8 cellular contexts compared by ENCODE assay signal in the genomic region with DNA sequence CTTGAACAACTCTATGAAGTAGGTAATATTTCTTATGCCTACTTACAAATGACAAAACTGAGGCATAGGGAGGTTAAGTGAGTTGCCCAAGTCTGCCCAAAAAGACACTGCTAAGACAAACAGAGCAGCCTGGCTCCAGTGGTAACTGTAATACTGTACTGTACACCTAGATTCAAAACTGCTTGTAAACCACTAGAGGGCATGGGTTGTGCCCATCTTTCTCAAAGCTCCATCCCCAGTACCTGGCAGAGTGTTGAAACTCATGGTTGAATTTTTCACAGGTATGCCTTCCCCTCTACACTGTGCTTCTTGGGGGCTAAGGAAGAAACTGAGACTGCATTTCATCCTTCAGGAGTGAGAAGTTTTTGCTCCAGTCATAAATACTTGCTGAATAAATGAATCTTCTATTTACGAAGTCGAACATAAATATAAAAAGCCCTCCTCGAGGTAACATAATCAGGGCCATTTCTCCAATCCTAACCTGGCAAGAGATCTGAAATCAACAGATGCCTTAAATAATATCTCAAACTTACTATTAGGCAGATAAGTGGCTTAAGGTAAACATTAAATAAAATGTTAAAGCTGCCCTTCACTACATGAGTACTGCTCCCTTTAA. TPM values are rescaled to one million over a fixed set of nuclear protein-coding genes. Genes with fewer than 3 reads are reported as not detected.
DNase-seq lines count a peak whose midpoint lies in the region; ATAC-seq and TF ChIP-seq lines count a peak whose summit lies in the region.

No MANE protein-coding gene starts in this region.

- no peaks in the 10 kb centered on the region for H3K9me3 ChIP-seq in mucosa of stomach (ENCODE audit: control insufficient read depth, low read length)
- H3K9me3 ChIP-seq in upper lobe of right lung, result no peaks in the 10 kb centered on the region

- ATAC-seq in HG03060 (IDR thresholded peaks at IDR 0.05; ENCODE audit: low read depth, unreplicated experiment) (peak; percentile 37), upper lobe of right lung (peak; percentile 67)
- peak; percentile 53 to 58 for ATAC-seq in activated CD4-positive, CD25-positive, alpha-beta regulatory T cell treated with anti-CD3 and anti-CD28 coated beads, Interleukin-2, amount 50 U/mL, for 24 hours

- H3K4me3 ChIP-seq in mucosa of stomach (ENCODE audit: low read length), result no peak overlapping the region
- H3K4me3 ChIP-seq in upper lobe of right lung, result peak overlapping the region; percentile 72

- TF ChIP-seq CTCF in upper lobe of right lung (IDR thresholded peaks at IDR 0.05), result peak; percentile 67

- H3K4me1 ChIP-seq in mucosa of stomach (ENCODE audit: control insufficient read depth, insufficient read depth, low read length), result peaks cover 29% of the 10 kb centered on the region
- peaks cover 46% of the 10 kb centered on the region for H3K4me1 ChIP-seq in upper lobe of right lung

- DNase-seq in NCI-H1436 (lab: John Stamatoyannopoulos, UW) (peak; percentile 42), NCI-H1436 treated with DMSO at 0.1 percent for 48 hours (lab: John Stamatoyannopoulos, UW) (no peak), NCI-H2196 treated with DMSO at 0.1 percent for 48 hours (lab: John Stamatoyannopoulos, UW; ENCODE audit: unreplicated experiment) (peak; percentile 89), epidermal melanocyte (ENCODE audit: insufficient read length, low spot score) (peak; percentile 43), upper lobe of right lung (no peak)

- H3K9ac ChIP-seq in mucosa of stomach (ENCODE audit: low read length), result peak overlapping the region; percentile 97

- H3K27me3 ChIP-seq in mucosa of stomach (ENCODE audit: control insufficient read depth, insufficient read depth, low read length) (no peaks in the 10 kb centered on the region), upper lobe of right lung (no peaks in the 10 kb centered on the region)

- intact Hi-C loops in upper lobe of right lung (cut with DNase I), result no loop called here

- peak overlapping the region; percentile 97 for H3K27ac ChIP-seq in upper lobe of right lung

- H3K36me3 ChIP-seq in mucosa of stomach (ENCODE audit: control insufficient read depth, insufficient read depth, low read length) (peaks cover 6% of the 10 kb centered on the region), upper lobe of right lung (peaks cover 9% of the 10 kb centered on the region)

RNA-seq across cellular contexts. Expression of a gene that starts 2.0 kb away (rescaled TPM):
- total RNA-seq in upper lobe of right lung, result 141 TPM

Comparison
In these comparisons a context has a peak if more than half of its experiments do, and no peak if none do; other contexts are left out.
1. DNase-seq: peak in NCI-H1436 (single experiment), NCI-H2196 treated with DMSO at 0.1 percent for 48 hours (single experiment) and epidermal melanocyte (single experiment); none in NCI-H1436 treated with DMSO at 0.1 percent for 48 hours (single experiment) and upper lobe of right lung (single experiment).
2. Peak in every context shown above with its lines, with median percentiles within 50 percentile points of each other: ATAC-seq.